1 cellular context compared by ENCODE assay signal in genomic region chr11:14676068-14676467, GRCh38.
TF ChIP-seq lines count a peak whose summit lies in the region.

No MANE protein-coding gene starts in this region.

TF ChIP-seq in H1, 55 proteins besides CTCF, POLR2A, EP300 and RAD21:
- TF ChIP-seq ATF2 (IDR thresholded peaks at IDR 0.05; ENCODE audit: low read length) = no peak
- no peak for TF ChIP-seq BRCA1 (IDR thresholded peaks at IDR 0.05; ENCODE audit: low read depth, low read length)
- TF ChIP-seq RXRA (IDR thresholded peaks at IDR 0.05; ENCODE audit: insufficient read depth, low read depth, low read length) = no peak
- TF ChIP-seq GABPA (IDR thresholded peaks at IDR 0.05; ENCODE audit: borderline replicate concordance, insufficient read depth, low read length) = no peak
- no peak for TF ChIP-seq JUND (IDR thresholded peaks at IDR 0.05; ENCODE audit: low read length)
- TF ChIP-seq SIRT6 (IDR thresholded peaks at IDR 0.05; ENCODE audit: low read length) = no peak
- TF ChIP-seq SAP30 (IDR thresholded peaks at IDR 0.05; ENCODE audit: insufficient read depth, insufficient replicate concordance, low read length) = no peak
- no peak for TF ChIP-seq TBP (IDR thresholded peaks at IDR 0.05; ENCODE audit: low read depth, low read length)
- no peak for TF ChIP-seq KDM5A (IDR thresholded peaks at IDR 0.05; ENCODE audit: low read length)
- TF ChIP-seq CREB1 (IDR thresholded peaks at IDR 0.05) = no peak
- TF ChIP-seq CTBP2 (IDR thresholded peaks at IDR 0.05; ENCODE audit: borderline replicate concordance, insufficient read depth, insufficient read length, low read length) = no peak
- TF ChIP-seq CHD7 (IDR thresholded peaks at IDR 0.05; ENCODE audit: insufficient replicate concordance, low read length) = no peak
- TF ChIP-seq YY1 (IDR thresholded peaks at IDR 0.05; ENCODE audit: low read depth, low read length) = no peak
